Comparison of ENCODE assay signal across 8 cellular contexts in genomic region chr1:6419803-6420593, GRCh38. TPM values are rescaled to one million over a fixed set of nuclear protein-coding genes. Genes with fewer than 3 reads are reported as not detected.
DNase-seq lines count a peak whose midpoint lies in the region; ATAC-seq and TF ChIP-seq lines count a peak whose summit lies in the region.

Gene HES2, minus strand, starts transcription at chr1:6419919. Its CDS starts 99 bp downstream, at chr1:6419820.

- peaks cover 3% of the 10 kb centered on the region for H4K20me1 ChIP-seq in osteoblast (ENCODE audit: insufficient read depth, low read length)

- DNase-seq in COLO668 (lab: John Stamatoyannopoulos, UW; ENCODE audit: unreplicated experiment) = peak; percentile 56
- DNase-seq in NCI-H526 (lab: John Stamatoyannopoulos, UW) = peak; percentile 56 to 89
- no peak for DNase-seq in epithelial cell of proximal tubule (ENCODE audit: low read depth)
- DNase-seq in osteoblast (ENCODE audit: insufficient read length, low spot score, missing footprints) = peak; percentile 92
- DNase-seq in central memory CD4-positive, alpha-beta T cell = no peak
- no peak for DNase-seq in NCI-H1694 treated with DMSO at 0.1 percent for 48 hours (lab: John Stamatoyannopoulos, UW)
- no peak for DNase-seq in putamen (ENCODE audit: low spot score)

- H3K4me3 ChIP-seq in epithelial cell of proximal tubule (ENCODE audit: low read depth, low read length) (peak within 1 kb of the TSS; percentile 37), osteoblast (ENCODE audit: insufficient read depth, low read length) (no peak within 1 kb of the TSS)

- H3K27ac ChIP-seq in osteoblast (ENCODE audit: low read depth, low read length) = no peak within 1 kb of the TSS

- peaks cover 91% of the 10 kb centered on the region for H3K27me3 ChIP-seq in osteoblast (ENCODE audit: insufficient read depth, low read length)

- H3K79me2 ChIP-seq in osteoblast (ENCODE audit: insufficient read depth, low read length) = no peaks in the 10 kb centered on the region

- H3K4me1 ChIP-seq in osteoblast (ENCODE audit: insufficient read depth, low read length) = peaks cover 8% of the 10 kb centered on the region

- ATAC-seq in GM19397 (IDR thresholded peaks at IDR 0.05; ENCODE audit: unreplicated experiment) = no peak

- no peak within 1 kb of the TSS for H3K4me2 ChIP-seq in osteoblast (ENCODE audit: insufficient read depth, low read length)

- H2AFZ ChIP-seq in osteoblast (ENCODE audit: low read length) = no peak within 1 kb of the TSS

- no peaks in the 10 kb centered on the region for H3K36me3 ChIP-seq in osteoblast (ENCODE audit: insufficient read depth, low read length)

- TF ChIP-seq CTCF in epithelial cell of proximal tubule (conservative IDR thresholded peaks at IDR 0.05; ENCODE audit: low read depth, low read length) = no peak
- no peak for TF ChIP-seq CTCF in osteoblast (IDR thresholded peaks at IDR 0.05; ENCODE audit: extremely low read depth, low read depth, low read length)

- H3K9me3 ChIP-seq in osteoblast (ENCODE audit: low read depth, low read length) = no peaks in the 10 kb centered on the region

RNA-seq across cellular contexts. Expression of gene HES2, which starts in this region (rescaled TPM):
- 3.0 and 6.2 TPM in 2 replicates for total RNA-seq in epithelial cell of proximal tubule
- not detected in 2 replicates for total RNA-seq in osteoblast

Comparison
In these comparisons a context has a peak if more than half of its experiments do, and no peak if none do; other contexts are left out.
1. Peak in DNase-seq in osteoblast; RNA of the gene not detected or under 1 TPM.
2. DNase-seq: peak in COLO668 (single experiment) and NCI-H526 (2 of 2); none in epithelial cell of proximal tubule (single experiment), central memory CD4-positive, alpha-beta T cell (single experiment), NCI-H1694 treated with DMSO at 0.1 percent for 48 hours (single experiment) and putamen (single experiment).